In genomic region chr19:14197882-14198281, GRCh38 we compare ENCODE assay signal across 29 cellular contexts.
"Had no signal": no experiment of that assay in that cellular context is flagged by ENCODE, and none has a peak within 500 bp of the region (broad histone marks: within the 10 kb centered on the region; RNA-seq: fewer than 3 reads in every experiment).

No MANE protein-coding gene starts in this region.

- H3K27me3 ChIP-seq: cardiac muscle cell, MG63, Peyer's patch, SJSA1 had no signal

- H3K27ac Mint-ChIP-seq: activated CD4-positive, alpha-beta memory T cell treated with anti-CD3 and anti-CD28 coated beads for 36 hours; activated naive CD8-positive, alpha-beta T cell treated with anti-CD3 and anti-CD28 coated beads for 36 hours; activated T-helper 1 cell treated with anti-CD3 and anti-CD28 coated beads, Interleukin-12 subunit alpha, Interleukin-12 subunit beta, Interleukin-2, Interleukin-4 antibody, amounts not matched to agents 30 ng/mL and 10 ng/mL and 1 ng/mL, durations not matched to agents 14 hours and 24 hours and 36 hours; IgD-negative memory B cell had no signal

- H3K36me3 Mint-ChIP-seq: activated CD4-positive, alpha-beta memory T cell treated with anti-CD3 and anti-CD28 coated beads for 36 hours; activated naive CD8-positive, alpha-beta T cell treated with anti-CD3 and anti-CD28 coated beads for 36 hours had no signal

- H3K4me1 ChIP-seq: Peyer's patch, SJSA1 had no signal

- H3K4me3 ChIP-seq: cardiac muscle cell, MG63, Peyer's patch, SJSA1 had no signal

- H3K9me3 Mint-ChIP-seq: activated CD4-positive, alpha-beta memory T cell treated with anti-CD3 and anti-CD28 coated beads for 36 hours; activated naive CD8-positive, alpha-beta T cell treated with anti-CD3 and anti-CD28 coated beads for 36 hours; activated T-cell treated with anti-CD3 and anti-CD28 coated beads, Interleukin-2, amount 50 U/mL, for 4 hours; activated T-helper 1 cell treated with anti-CD3 and anti-CD28 coated beads, Interleukin-12 subunit alpha, Interleukin-12 subunit beta, Interleukin-2, Interleukin-4 antibody, amounts not matched to agents 30 ng/mL and 10 ng/mL and 1 ng/mL, durations not matched to agents 14 hours and 24 hours and 36 hours; central memory CD8-positive, alpha-beta T cell; IgD-negative memory B cell had no signal

- H3K27me3 Mint-ChIP-seq: activated CD4-positive, alpha-beta memory T cell treated with anti-CD3 and anti-CD28 coated beads for 36 hours; activated naive CD8-positive, alpha-beta T cell treated with anti-CD3 and anti-CD28 coated beads for 36 hours; central memory CD8-positive, alpha-beta T cell had no signal

- DNase-seq: activated CD4-positive, alpha-beta memory T cell treated with anti-CD3 and anti-CD28 coated beads for 36 hours; activated CD4-positive, alpha-beta T cell treated with anti-CD3 and anti-CD28 coated beads for 4 hours; activated CD4-positive, alpha-beta T cell treated with anti-CD3 and anti-CD28 coated beads, Interleukin-2, amount 50 U/mL, for 1 hour; activated CD8-positive, alpha-beta memory T cell treated with anti-CD3 and anti-CD28 coated beads, Interleukin-2, amount 50 U/mL, for 4 hours; activated gamma-delta T cell treated with Interleukin-2 at 50 U/mL for 16 hours; activated naive CD4-positive, alpha-beta T cell treated with anti-CD3 and anti-CD28 coated beads, Interleukin-2, amount 50 U/mL, for 16 hours; activated naive CD8-positive, alpha-beta T cell treated with anti-CD3 and anti-CD28 coated beads for 36 hours; activated T-cell treated with anti-CD3 and anti-CD28 coated beads for 4 hours; activated T-cell treated with anti-CD3 and anti-CD28 coated beads, Interleukin-2, amount 50 U/mL, for 4 hours; amniotic stem cell; aorta; KG1; MG63; NCI-H1092; NCI-H1436 treated with DMSO at 0.1 percent for 48 hours; NCI-H2029; NCI-H345; NCI-H524 treated with DMSO at 0.1 percent for 48 hours; PC-3; Peyer's patch; SHP77 treated with DMSO at 0.1 percent for 48 hours; T1000; WERI-Rb-1 had no signal

- H3K4me2 ChIP-seq: SK-N-SH had no signal

- ATAC-seq: activated T-cell treated with anti-CD3 and anti-CD28 coated beads, Interleukin-2, amount 50 U/mL, for 4 hours; PC-3 had no signal

- H3K9me3 ChIP-seq: MG63, Peyer's patch, SJSA1, SK-N-SH had no signal

- H3K36me3 ChIP-seq: cardiac muscle cell, MG63, Peyer's patch, SJSA1, WERI-Rb-1 had no signal

- H3K4me3 Mint-ChIP-seq: activated CD4-positive, alpha-beta memory T cell treated with anti-CD3 and anti-CD28 coated beads for 36 hours; activated naive CD8-positive, alpha-beta T cell treated with anti-CD3 and anti-CD28 coated beads for 36 hours; activated T-cell treated with anti-CD3 and anti-CD28 coated beads, Interleukin-2, amount 50 U/mL, for 4 hours; activated T-helper 1 cell treated with anti-CD3 and anti-CD28 coated beads, Interleukin-12 subunit alpha, Interleukin-12 subunit beta, Interleukin-2, Interleukin-4 antibody, amounts not matched to agents 30 ng/mL and 10 ng/mL and 1 ng/mL, durations not matched to agents 14 hours and 24 hours and 36 hours; central memory CD8-positive, alpha-beta T cell; IgD-negative memory B cell had no signal

- H3K9ac ChIP-seq: SK-N-SH had no signal

- H3K27ac ChIP-seq: cardiac muscle cell, Peyer's patch, SJSA1, WERI-Rb-1 had no signal
